ENCODE assay signal across 19 cellular contexts in genomic region chr4:142671516-142671915, GRCh38.
DNase-seq lines count a peak whose midpoint lies in the region; ATAC-seq, FAIRE-seq and TF ChIP-seq lines count a peak whose summit lies in the region.
"Had no signal": no experiment of that assay in that cellular context is flagged by ENCODE, and none has a peak within 500 bp of the region (broad histone marks: within the 10 kb centered on the region; RNA-seq: fewer than 3 reads in every experiment).

No MANE protein-coding gene starts in this region.

- H3K27ac ChIP-seq in DOHH2 (ENCODE audit: low read depth, low read length) (no peak overlapping the region), osteoblast (ENCODE audit: low read depth, low read length) (no peak overlapping the region)
- H3K27ac ChIP-seq: BLaER1, thoracic aorta had no signal

- H3K36me3 ChIP-seq in DOHH2 (ENCODE audit: control insufficient read depth, low read length): no peaks in the 10 kb centered on the region
- H3K36me3 ChIP-seq in osteoblast (ENCODE audit: insufficient read depth, low read length): no peaks in the 10 kb centered on the region
- H3K36me3 ChIP-seq: BLaER1, thoracic aorta had no signal

- peak; percentile 6 for DNase-seq in choroid plexus epithelial cell (ENCODE audit: low read depth)
- DNase-seq in osteoblast (ENCODE audit: insufficient read length, low spot score, missing footprints): no peak
- no peak for DNase-seq in A172 (ENCODE audit: low spot score)
- DNase-seq in H54 (ENCODE audit: insufficient read length, low spot score): no peak
- DNase-seq: activated CD4-positive, alpha-beta T cell treated with anti-CD3 and anti-CD28 coated beads for 48 hours; activated CD8-positive, alpha-beta memory T cell treated with anti-CD3 and anti-CD28 coated beads, Interleukin-2, amount 50 U/mL, for 4 hours; activated gamma-delta T cell; head of caudate nucleus; mucosa of descending colon; NCI-H1436; NCI-H524; retina; stimulated activated CD4-positive, alpha-beta T cell treated with anti-CD3 and anti-CD28 coated beads, Interleukin-15, amount 100 ng/mL, for 24 hours had no signal

- no peaks in the 10 kb centered on the region for H4K20me1 ChIP-seq in DOHH2 (ENCODE audit: control insufficient read depth, insufficient read depth, low read depth, low read length)
- no peaks in the 10 kb centered on the region for H4K20me1 ChIP-seq in osteoblast (ENCODE audit: insufficient read depth, low read length)
- H4K20me1 ChIP-seq: BLaER1 had no signal

- no peaks in the 10 kb centered on the region for H3K9me2 ChIP-seq in DOHH2 (replicated peaks; ENCODE audit: control insufficient read depth, low read length)

- TF ChIP-seq CTCF in DOHH2 (IDR thresholded peaks at IDR 0.05; ENCODE audit: low read depth, low read length, poor library complexity, severe bottlenecking) (peak; percentile 25), LNCAP (IDR thresholded peaks at IDR 0.05) (peak; percentile 28; the same call in 1 of the 2 replicates), choroid plexus epithelial cell (conservative IDR thresholded peaks at IDR 0.05; ENCODE audit: low read depth, low read length) (peak; percentile 37), osteoblast (IDR thresholded peaks at IDR 0.05; ENCODE audit: extremely low read depth, low read depth, low read length) (peak; percentile 34)

- TF ChIP-seq POLR2A in H54 (IDR thresholded peaks at IDR 0.05; ENCODE audit: low read depth, low read length): no peak

- H3K79me2 ChIP-seq in DOHH2 (ENCODE audit: control insufficient read depth, low read length) (no peaks in the 10 kb centered on the region), osteoblast (ENCODE audit: insufficient read depth, low read length) (no peaks in the 10 kb centered on the region)

- H2AFZ ChIP-seq in osteoblast (ENCODE audit: low read length): no peak overlapping the region

- no peaks in the 10 kb centered on the region for H3K9me3 ChIP-seq in DOHH2 (ENCODE audit: control insufficient read depth, insufficient read depth, low read length)
- peaks cover 2% of the 10 kb centered on the region for H3K9me3 ChIP-seq in osteoblast (ENCODE audit: low read depth, low read length)

- H3K4me2 ChIP-seq in DOHH2 (ENCODE audit: low read length) (no peak overlapping the region), osteoblast (ENCODE audit: insufficient read depth, low read length) (no peak overlapping the region)
- H3K4me2 ChIP-seq: BLaER1 had no signal

- H3K4me1 ChIP-seq in DOHH2 (ENCODE audit: control insufficient read depth, low read length): no peaks in the 10 kb centered on the region
- no peaks in the 10 kb centered on the region for H3K4me1 ChIP-seq in osteoblast (ENCODE audit: insufficient read depth, low read length)
- H3K4me1 ChIP-seq: BLaER1 had no signal

- no peak for ATAC-seq in GM18858 (IDR thresholded peaks at IDR 0.05; ENCODE audit: unreplicated experiment)
- ATAC-seq: mucosa of descending colon had no signal

- H3K27me3 ChIP-seq in DOHH2 (ENCODE audit: control insufficient read depth, low read length) (no peaks in the 10 kb centered on the region), osteoblast (ENCODE audit: insufficient read depth, low read length) (no peaks in the 10 kb centered on the region)
- H3K27me3 ChIP-seq: BLaER1 had no signal

- no peaks in the 10 kb centered on the region for H3F3A ChIP-seq in DOHH2 (ENCODE audit: control insufficient read depth, insufficient read depth)

- no peak overlapping the region for H3K4me3 ChIP-seq in DOHH2 (ENCODE audit: low read length)
- no peak overlapping the region for H3K4me3 ChIP-seq in choroid plexus epithelial cell (ENCODE audit: low read depth, low read length)
- H3K4me3 ChIP-seq in osteoblast (ENCODE audit: insufficient read depth, low read length): no peak overlapping the region
- H3K4me3 ChIP-seq: BLaER1, mucosa of descending colon, thoracic aorta had no signal

- no peak for FAIRE-seq in H54 (lab: Jason Lieb, UNC)
- FAIRE-seq: HTR-8/SVneo had no signal
